1 cellular context compared by ENCODE assay signal in genomic region chr1:12029720-12030339, GRCh38.
TF ChIP-seq lines count a peak whose summit lies in the region.

No MANE protein-coding gene starts in this region.

TF ChIP-seq in IMR-90, 13 proteins besides CTCF, POLR2A, EP300 and RAD21 (continued from another document):
- TF ChIP-seq ELK1 (IDR thresholded peaks at IDR 0.05; ENCODE audit: borderline replicate concordance, low read depth, low read length) (no peak), FOS (IDR thresholded peaks at IDR 0.05; ENCODE audit: low read depth, low read length) (no peak), RCOR1 (IDR thresholded peaks at IDR 0.05; ENCODE audit: insufficient replicate concordance, low read length) (no peak), MAFK (IDR thresholded peaks at IDR 0.05; ENCODE audit: low read depth, low read length) (no peak), NFE2L2 (IDR thresholded peaks at IDR 0.05; ENCODE audit: low read depth, low read length) (no peak), CEBPB (IDR thresholded peaks at IDR 0.05; ENCODE audit: low read depth, low read length) (no peak), CHD1 (IDR thresholded peaks at IDR 0.05; ENCODE audit: low read depth, low read length) (no peak), USF2 (IDR thresholded peaks at IDR 0.05; ENCODE audit: low read depth, low read length) (no peak)
